22 cellular contexts compared by ENCODE assay signal in the genomic region with DNA sequence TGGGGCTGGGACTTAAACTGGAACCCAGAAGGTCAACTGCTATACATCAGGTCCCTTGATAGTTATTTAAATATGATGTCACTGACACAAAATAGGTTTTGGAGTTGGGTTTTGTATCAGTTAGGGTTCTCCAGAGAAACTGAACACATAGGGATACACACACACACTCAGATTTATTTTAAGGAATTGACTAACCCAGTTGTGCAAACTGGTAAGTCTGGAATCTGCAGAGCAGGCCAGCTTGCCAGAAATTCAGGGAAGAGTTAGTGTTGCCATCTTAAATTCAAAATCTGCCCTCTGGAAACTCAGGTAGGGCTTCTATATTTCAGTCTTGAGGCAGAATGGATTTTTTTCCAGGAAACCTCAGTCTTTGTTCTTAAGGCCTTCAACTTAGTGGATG.
"Had no signal": no experiment of that assay in that cellular context is flagged by ENCODE, and none has a peak within 500 bp of the region (broad histone marks: within the 10 kb centered on the region; RNA-seq: fewer than 3 reads in every experiment).

No MANE protein-coding gene starts in this region.

- H3K27me3 Mint-ChIP-seq: central memory CD8-positive, alpha-beta T cell; stimulated activated memory B cell treated with anti-CD40 and anti-IgM and Interleukin-4, amounts not matched to agents 10 μg/mL and 1 μg/mL and 100 μg/mL, for 72 hours; stimulated activated naive CD8-positive, alpha-beta T cell treated with anti-CD3 and anti-CD28 coated beads, Interleukin-15, Interleukin-2, amounts not matched to agents 100 ng/mL and 50 ng/mL, for 24 hours had no signal

- H3K4me1 Mint-ChIP-seq: central memory CD8-positive, alpha-beta T cell; nephron progenitor cell; stimulated activated memory B cell treated with anti-CD40 and anti-IgM and Interleukin-4, amounts not matched to agents 10 μg/mL and 1 μg/mL and 100 μg/mL, for 72 hours had no signal

- H3K4me3 Mint-ChIP-seq: central memory CD8-positive, alpha-beta T cell; naive thymus-derived CD4-positive, alpha-beta T cell; nephron progenitor cell; stimulated activated memory B cell treated with anti-CD40 and anti-IgM and Interleukin-4, amounts not matched to agents 10 μg/mL and 1 μg/mL and 100 μg/mL, for 72 hours; stimulated activated naive CD8-positive, alpha-beta T cell treated with anti-CD3 and anti-CD28 coated beads, Interleukin-15, Interleukin-2, amounts not matched to agents 100 ng/mL and 50 ng/mL, for 24 hours had no signal

- H3K27ac ChIP-seq: dorsolateral prefrontal cortex, epithelial cell of prostate, gastrocnemius medialis, hepatocyte, neutrophil, right lobe of liver, spleen, testis, tibial nerve had no signal

- H3K9me3 Mint-ChIP-seq: central memory CD8-positive, alpha-beta T cell; naive thymus-derived CD4-positive, alpha-beta T cell; nephron progenitor cell; stimulated activated memory B cell treated with anti-CD40 and anti-IgM and Interleukin-4, amounts not matched to agents 10 μg/mL and 1 μg/mL and 100 μg/mL, for 72 hours; stimulated activated naive CD8-positive, alpha-beta T cell treated with anti-CD3 and anti-CD28 coated beads, Interleukin-15, Interleukin-2, amounts not matched to agents 100 ng/mL and 50 ng/mL, for 24 hours had no signal

- H3K9me3 ChIP-seq: gastrocnemius medialis, neutrophil, right lobe of liver, spleen, testis, tibial nerve had no signal

- DNase-seq: cortex of kidney; dorsolateral prefrontal cortex; effector CD8-positive, alpha-beta T cell; gastrocnemius medialis; kidney; left colon; left ventricle myocardium superior; naive thymus-derived CD4-positive, alpha-beta T cell; nephron progenitor cell; right lobe of liver; spleen; stimulated activated CD4-positive, alpha-beta T cell treated with anti-CD3 and anti-CD28 coated beads, Interleukin-15, amount 100 ng/mL, for 24 hours; stimulated activated CD4-positive, alpha-beta T cell treated with anti-CD3 and anti-CD28 coated beads, Interleukin-1b, Interleukin-23, amount 100 ng/mL, for 48 hours; stimulated activated CD4-positive, alpha-beta T cell treated with anti-CD3 and anti-CD28 coated beads, Interleukin-4, amount 100 ng/mL, for 24 hours had no signal

- H3K4me1 ChIP-seq: right lobe of liver, testis had no signal

- H3K4me2 ChIP-seq: hepatocyte had no signal

- H3K4me3 ChIP-seq: dorsolateral prefrontal cortex, gastrocnemius medialis, hepatocyte, right lobe of liver, spleen, testis, tibial nerve had no signal

- H3K27ac Mint-ChIP-seq: naive thymus-derived CD4-positive, alpha-beta T cell; nephron progenitor cell; stimulated activated memory B cell treated with anti-CD40 and anti-IgM and Interleukin-4, amounts not matched to agents 10 μg/mL and 1 μg/mL and 100 μg/mL, for 72 hours; stimulated activated naive CD8-positive, alpha-beta T cell treated with anti-CD3 and anti-CD28 coated beads, Interleukin-15, Interleukin-2, amounts not matched to agents 100 ng/mL and 50 ng/mL, for 24 hours had no signal

- ATAC-seq: gastrocnemius medialis; left colon; left ventricle myocardium superior; naive thymus-derived CD4-positive, alpha-beta T cell; right lobe of liver; stimulated activated memory B cell treated with anti-CD40 and anti-IgM and Interleukin-4, amounts not matched to agents 10 μg/mL and 1 μg/mL and 100 μg/mL, for 72 hours had no signal

- H3K36me3 Mint-ChIP-seq: naive thymus-derived CD4-positive, alpha-beta T cell; stimulated activated memory B cell treated with anti-CD40 and anti-IgM and Interleukin-4, amounts not matched to agents 10 μg/mL and 1 μg/mL and 100 μg/mL, for 72 hours had no signal

- H2AFZ ChIP-seq: hepatocyte had no signal

- H3K27me3 ChIP-seq: dorsolateral prefrontal cortex, gastrocnemius medialis, hepatocyte, neutrophil, right lobe of liver, spleen, testis, tibial nerve had no signal

- H3K36me3 ChIP-seq: gastrocnemius medialis, neutrophil, right lobe of liver, spleen, tibial nerve had no signal
